ENCODE assay signal across 1 cellular context in the genomic region with DNA sequence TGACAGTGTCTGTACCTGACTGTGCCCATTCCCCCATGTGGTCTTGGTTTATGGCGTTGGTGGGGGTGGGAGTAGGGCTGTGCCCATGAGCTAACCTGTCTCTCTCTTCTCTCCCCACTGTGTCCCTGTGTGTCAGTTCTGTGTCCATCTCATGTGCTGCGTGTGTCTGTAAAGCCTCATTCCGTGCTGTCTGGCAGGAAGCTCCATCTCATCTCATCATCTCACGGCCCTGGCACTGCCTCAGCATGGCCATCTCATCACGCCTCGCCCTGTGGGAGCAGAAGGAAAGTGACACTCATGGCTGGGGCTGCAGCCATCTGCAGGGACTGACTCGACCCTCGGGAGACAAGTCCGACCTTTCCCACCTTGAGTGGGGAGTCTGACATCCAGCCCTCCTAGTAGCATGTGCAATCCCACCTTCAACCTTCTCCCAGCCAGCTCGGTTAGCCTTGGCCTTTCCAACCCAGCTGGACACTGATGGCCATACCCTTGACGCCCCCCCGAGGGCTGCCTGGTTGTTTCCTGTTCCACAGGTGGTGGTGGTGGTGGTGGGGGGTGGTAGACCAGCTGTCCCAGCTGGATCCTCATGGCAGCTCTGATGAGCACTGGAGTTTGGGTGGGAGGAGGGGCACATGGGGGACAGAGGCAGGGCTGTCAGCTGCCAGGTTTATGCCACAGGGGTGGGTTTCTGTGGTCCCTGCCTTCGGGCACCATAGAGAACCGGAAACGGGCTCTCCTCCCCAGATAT.
TF ChIP-seq lines count a peak whose summit lies in the region.

No MANE protein-coding gene starts in this region.

TF ChIP-seq in endothelial cell of umbilical vein, 7 proteins besides CTCF, POLR2A, EP300 and RAD21:
- TF ChIP-seq POLR2AphosphoS5 (IDR thresholded peaks at IDR 0.05; ENCODE audit: insufficient read depth, low read depth, low read length) (no peak), EZH2 (IDR thresholded peaks at IDR 0.05; ENCODE audit: borderline replicate concordance, low read depth, low read length, severe bottlenecking) (no peak), JUN (IDR thresholded peaks at IDR 0.05; ENCODE audit: borderline replicate concordance, insufficient read depth, insufficient read length, low read depth) (no peak), MYC (IDR thresholded peaks at IDR 0.05; ENCODE audit: low read depth, low read length) (no peak), GATA2 (IDR thresholded peaks at IDR 0.05; ENCODE audit: insufficient read depth, insufficient read length, low read depth, low read length) (no peak), FOS (IDR thresholded peaks at IDR 0.05; ENCODE audit: borderline replicate concordance, insufficient read depth, low read length) (no peak)
- TF ChIP-seq, protein P1, sequence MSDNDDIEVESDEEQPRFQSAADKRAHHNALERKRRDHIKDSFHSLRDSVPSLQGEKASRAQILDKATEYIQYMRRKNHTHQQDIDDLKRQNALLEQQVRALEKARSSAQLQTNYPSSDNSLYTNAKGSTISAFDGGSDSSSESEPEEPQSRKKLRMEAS (IDR thresholded peaks at IDR 0.05; ENCODE audit: insufficient read depth, insufficient read length): no peak
